ENCODE assay signal across 17 cellular contexts in genomic region chr13:42981317-42981716, GRCh38. TPM values are rescaled to one million over a fixed set of nuclear protein-coding genes. Genes with fewer than 3 reads are reported as not detected.
DNase-seq lines count a peak whose midpoint lies in the region; ATAC-seq and TF ChIP-seq lines count a peak whose summit lies in the region.
"Had no signal": no experiment of that assay in that cellular context is flagged by ENCODE, and none has a peak within 500 bp of the region (broad histone marks: within the 10 kb centered on the region; RNA-seq: fewer than 3 reads in every experiment).

No MANE protein-coding gene starts in this region.

- DNase-seq in mammary epithelial cell (no peak), breast epithelium (ENCODE audit: low spot score in 2 of 2) (no peak), amniotic epithelial cell (ENCODE audit: low read depth) (peak; percentile 78), fibroblast of villous mesenchyme (ENCODE audit: low read depth) (peak; percentile 54), Peyer's patch (no peak), heart right ventricle (no peak), ovary (no peak), lower leg skin (ENCODE audit: low spot score in 2 of 2) (no peak)
- DNase-seq: 8988T; activated CD4-positive, CD25-positive, alpha-beta regulatory T cell; activated CD8-positive, alpha-beta memory T cell treated with anti-CD3 and anti-CD28 coated beads for 24 hours; activated naive CD8-positive, alpha-beta T cell treated with anti-CD3 and anti-CD28 coated beads, Interleukin-2, amount 50 U/mL, for 24 hours; CD4-positive, alpha-beta T cell; left ventricle myocardium superior; MG63; naive B cell had no signal

- intact Hi-C loops in mammary epithelial cell (cut with micrococcal nuclease) (no loop called here), breast epithelium (cut with DNase I; ENCODE audit: low total_unique reads) (no loop called here), heart right ventricle (cut with DNase I) (loop anchor here in 2 of 10 donors (10.0 kb wide), 2 partner anchors 143 to 823 kb away; no protein-coding TSS in a partner anchor), ovary (cut with DNase I) (no loop called here), lower leg skin (cut with DNase I; ENCODE audit: low total_unique reads) (no loop called here)

- H3K4me3 ChIP-seq in mammary epithelial cell (replicated peaks in 1 of 3; ENCODE audit: insufficient read depth in 1 of 3, low read depth in 2 of 3, low read length in 3 of 3) (no peak overlapping the region), breast epithelium (no peak overlapping the region), fibroblast of villous mesenchyme (ENCODE audit: low read depth, low read length) (no peak overlapping the region), Peyer's patch (no peak overlapping the region), heart right ventricle (no peak overlapping the region), ovary (no peak overlapping the region), lower leg skin (ENCODE audit: low read depth, poor library complexity, severe bottlenecking) (no peak overlapping the region)
- H3K4me3 ChIP-seq: MG63, prostate gland had no signal

- H3K9ac ChIP-seq in mammary epithelial cell (ENCODE audit: insufficient read depth, low read length): no peak overlapping the region

- H3K4me1 ChIP-seq in mammary epithelial cell (ENCODE audit: insufficient read depth, low read length) (peaks cover 5% of the 10 kb centered on the region), breast epithelium (peaks cover 0 to 2% of the 10 kb centered on the region in 2 donors), Peyer's patch (peaks cover 0 to 21% (median 9%) of the 10 kb centered on the region in 4 donors), heart right ventricle (peaks cover 0 to 33% (median 17%) of the 10 kb centered on the region in 9 donors), ovary (ENCODE audit: insufficient read depth) (no peaks in the 10 kb centered on the region)
- H3K4me1 ChIP-seq: prostate gland had no signal

- no TSS peak for BruUV-seq in mammary epithelial cell (replicated peaks; lab: Mats Ljungman, UMichigan)

- in situ Hi-C loops in mammary epithelial cell (cut with MboI; ENCODE audit: low sequenced_read_pairs in 2 of 2): no loop called here

- peak overlapping the region; percentile 34 for H3K4me2 ChIP-seq in mammary epithelial cell (ENCODE audit: insufficient read depth, low read depth, low read length)

- ATAC-seq in heart right ventricle: no peak
- ATAC-seq: activated naive CD8-positive, alpha-beta T cell treated with anti-CD3 and anti-CD28 coated beads, Interleukin-2, amount 50 U/mL, for 24 hours; left ventricle myocardium superior had no signal

- peak overlapping the region; percentile 50 for H2AFZ ChIP-seq in mammary epithelial cell (ENCODE audit: low read depth, low read length)

- TF ChIP-seq POLR2A in breast epithelium (IDR thresholded peaks at IDR 0.05): no peak
- TF ChIP-seq POLR2A in Peyer's patch (IDR thresholded peaks at IDR 0.05): no peak
- TF ChIP-seq POLR2A in ovary (IDR thresholded peaks at IDR 0.05): no peak
- TF ChIP-seq POLR2A in lower leg skin (IDR thresholded peaks at IDR 0.05): no peak

- H3K27me3 ChIP-seq in mammary epithelial cell (ENCODE audit: insufficient read depth, low read length) (no peaks in the 10 kb centered on the region), breast epithelium (no peaks in the 10 kb centered on the region), Peyer's patch (no peaks in the 10 kb centered on the region), heart right ventricle (no peaks in the 10 kb centered on the region), ovary (no peaks in the 10 kb centered on the region)
- H3K27me3 ChIP-seq: MG63 had no signal

- no peaks in the 10 kb centered on the region for H3K79me2 ChIP-seq in mammary epithelial cell (ENCODE audit: insufficient read depth, low read length)

- no peaks in the 10 kb centered on the region for H4K20me1 ChIP-seq in mammary epithelial cell (ENCODE audit: insufficient read depth, low read length)

- TF ChIP-seq CTCF in mammary epithelial cell (conservative IDR thresholded peaks at IDR 0.05 in 1 of 2, IDR thresholded peaks at IDR 0.05 in 1 of 2; ENCODE audit: extremely low read depth in 1 of 2, insufficient read depth in 1 of 2, low read depth in 1 of 2, low read length in 2 of 2): no peak
- no peak for TF ChIP-seq CTCF in breast epithelium (IDR thresholded peaks at IDR 0.05)
- no peak for TF ChIP-seq CTCF in fibroblast of villous mesenchyme (IDR thresholded peaks at IDR 0.05; ENCODE audit: insufficient read depth, low read depth, low read length)
- TF ChIP-seq CTCF in Peyer's patch (IDR thresholded peaks at IDR 0.05): no peak
- TF ChIP-seq CTCF in heart right ventricle (IDR thresholded peaks at IDR 0.05): no peak
- TF ChIP-seq CTCF in ovary (IDR thresholded peaks at IDR 0.05): no peak
- TF ChIP-seq CTCF in lower leg skin (IDR thresholded peaks at IDR 0.05): no peak

- H3K9me3 ChIP-seq in mammary epithelial cell (replicated peaks; ENCODE audit: insufficient read depth, low read length): no peaks in the 10 kb centered on the region
- no peaks in the 10 kb centered on the region for H3K9me3 ChIP-seq in breast epithelium
- no peaks in the 10 kb centered on the region for H3K9me3 ChIP-seq in Peyer's patch
- H3K9me3 ChIP-seq in heart right ventricle: peaks cover 0 to 10% (median 0%) of the 10 kb centered on the region in 11 donors
- no peaks in the 10 kb centered on the region for H3K9me3 ChIP-seq in ovary
- H3K9me3 ChIP-seq: MG63, prostate gland had no signal

- H3K27ac ChIP-seq in mammary epithelial cell (ENCODE audit: insufficient read depth, low read depth, low read length) (no peak overlapping the region), breast epithelium (no peak overlapping the region), Peyer's patch (no peak overlapping the region), heart right ventricle (no peak overlapping the region), ovary (no peak overlapping the region)
- H3K27ac ChIP-seq: prostate gland had no signal

- H3K36me3 ChIP-seq in mammary epithelial cell (ENCODE audit: insufficient read depth, low read length) (no peaks in the 10 kb centered on the region), breast epithelium (no peaks in the 10 kb centered on the region), Peyer's patch (no peaks in the 10 kb centered on the region), heart right ventricle (peaks cover 0 to 12% (median 0%) of the 10 kb centered on the region in 9 donors), ovary (no peaks in the 10 kb centered on the region)
- H3K36me3 ChIP-seq: MG63, prostate gland had no signal

- WGBS in mammary epithelial cell (ENCODE audit: low coverage, missing lambda C conversion rate): 2% methylated on average over 3 of the region's 3 CpGs
- 41 to 70% methylated on average over 3 of the region's 3 CpGs for WGBS in heart right ventricle, 2 donors
- WGBS in ovary, 3 donors: 7 to 28% (median 12%) methylated on average over 3 of the region's 3 CpGs
- 22 to 36% methylated on average over 3 of the region's 3 CpGs for WGBS in lower leg skin, 2 donors

- CTCF ChIA-PET in mammary epithelial cell (lab: Charles Lee; ENCODE audit: low non-redundant PET): interaction anchor here (0.5 kb wide), 1 partner anchor 27 kb away, joined by 3 read pairs; no protein-coding TSS in a partner anchor

- dilution Hi-C loops in mammary epithelial cell (cut with HindIII; ENCODE audit: low sequenced_read_pairs): no loop called here

- TF ChIP-seq EP300 in ovary (IDR thresholded peaks at IDR 0.05): no peak

RNA-seq across cellular contexts. Expression of gene EPSTI1, which starts 10.7 kb away (rescaled TPM):
- total RNA-seq in mammary epithelial cell (1 to 10 TPM; 1.3 to 7.3 TPM), breast epithelium (1 to 10 TPM; 5.0 to 6.6 (median 5.1) TPM), fibroblast of villous mesenchyme (9.0 and 15.1 TPM in 2 replicates), Peyer's patch (10 to 100 TPM in 3 of 4 donors, 1 to 10 TPM in 1; 8.8 to 45.4 (median 22.1) TPM), heart right ventricle (10 to 100 TPM in 1 of 10 donors, 1 to 10 TPM in 9; 2.4 to 31.3 (median 4.7) TPM), ovary (10 to 100 TPM in 2 of 7 donors, 1 to 10 TPM in 5; 1.5 to 11.9 (median 5.4) TPM), lower leg skin (1 to 10 TPM in 1 of 4 donors, under 1 TPM in 2, not detected in 1; 0.79 to 4.8 (median 0.91) TPM)
- polyA plus RNA-seq in mammary epithelial cell (1.1 TPM), heart right ventricle (1 to 10 TPM; 1.8 to 2.0 TPM), ovary (10 to 100 TPM in 1 of 2 donors, 1 to 10 TPM in 1; 5.0 to 20.8 TPM)
- not detected for polyA minus RNA-seq in mammary epithelial cell

RNA-seq across cellular contexts. Expression of gene DNAJC15, which starts 42.1 kb away (rescaled TPM):
- total RNA-seq in mammary epithelial cell (10 to 100 TPM in 1 of 2 donors, 1 to 10 TPM in 1; 9.3 to 20.7 TPM), breast epithelium (10 to 100 TPM in 2 of 3 donors, 1 to 10 TPM in 1; 9.2 to 14.4 (median 12.9) TPM), fibroblast of villous mesenchyme (4.7 and 6.1 TPM in 2 replicates), Peyer's patch (10 to 100 TPM in 2 of 4 donors, 1 to 10 TPM in 2; 5.8 to 27.5 (median 11.9) TPM), heart right ventricle (10 to 100 TPM; 16.7 to 32.1 (median 28.1) TPM), ovary (1 to 10 TPM in 5 of 7 donors, under 1 TPM in 2; 0.23 to 6.2 (median 2.9) TPM), lower leg skin (1 to 10 TPM; 1.6 to 8.4 (median 4.1) TPM)
- polyA plus RNA-seq in mammary epithelial cell (33.9 TPM), heart right ventricle (10 to 100 TPM; 14.4 to 36.7 TPM), ovary (1 to 10 TPM; 2.2 to 4.6 TPM)
- polyA minus RNA-seq in mammary epithelial cell: 12.9 TPM

Comparison
In these comparisons a context has a peak if more than half of its experiments do, and no peak if none do; other contexts are left out.
1. DNase-seq: peak in amniotic epithelial cell (single experiment) and fibroblast of villous mesenchyme (single experiment); none in mammary epithelial cell (single experiment), breast epithelium (0 of 2), Peyer's patch (0 of 3), heart right ventricle (0 of 2), ovary (0 of 5) and lower leg skin (0 of 2).